Comparison of ENCODE assay signal across 1 cellular context in the genomic region with DNA sequence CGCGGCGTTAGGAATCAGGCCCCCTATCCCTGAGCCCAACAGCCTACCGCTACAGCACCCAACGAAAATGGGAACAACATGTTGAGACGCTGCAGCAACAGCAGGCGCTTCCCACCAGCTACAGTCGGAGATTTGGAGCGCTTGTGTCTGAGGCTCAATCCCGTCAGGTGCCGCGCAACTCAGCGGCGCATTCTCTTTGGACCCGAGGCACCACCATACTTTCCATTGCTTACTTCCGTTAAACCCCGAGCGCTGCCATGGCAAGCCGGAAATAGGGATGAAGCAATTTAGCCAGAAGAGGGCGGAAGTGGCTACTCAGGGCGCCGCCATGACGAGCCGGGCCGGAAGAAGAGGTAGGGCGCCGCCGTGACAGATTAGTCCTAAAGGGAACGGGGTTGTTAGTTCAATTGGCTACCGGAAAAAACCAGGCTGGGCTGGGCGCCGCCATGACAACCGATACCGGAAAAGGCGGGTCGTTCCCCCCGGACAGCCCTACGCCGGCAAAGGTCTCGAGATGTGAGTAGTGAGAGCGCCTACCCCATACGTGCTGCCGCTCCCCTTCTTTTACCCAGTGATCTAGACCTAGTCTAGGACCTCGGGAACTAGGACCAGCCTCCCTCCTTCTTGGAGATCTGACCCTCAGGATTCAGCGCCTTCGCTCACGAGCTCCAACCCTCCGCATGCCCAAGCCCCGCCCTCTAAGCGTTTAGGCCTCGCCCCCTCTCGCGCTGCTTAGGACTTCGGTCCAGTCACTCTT.
TF ChIP-seq lines count a peak whose summit lies in the region.

A gene with protein sequence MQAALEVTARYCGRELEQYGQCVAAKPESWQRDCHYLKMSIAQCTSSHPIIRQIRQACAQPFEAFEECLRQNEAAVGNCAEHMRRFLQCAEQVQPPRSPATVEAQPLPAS (plus strand): TSS at position 476 of the 757 bp plus-strand sequence. CDS start 39 bp downstream, at position 515.

TF ChIP-seq in H1, 55 proteins besides CTCF, POLR2A, EP300 and RAD21 (continued from another document):
- TF ChIP-seq CTBP2 (IDR thresholded peaks at IDR 0.05; ENCODE audit: borderline replicate concordance, insufficient read depth, insufficient read length, low read length): no peak
TF ChIP-seq in H1: peak in this region for 23.
